ENCODE assay signal across 1 cellular context in the genomic region with DNA sequence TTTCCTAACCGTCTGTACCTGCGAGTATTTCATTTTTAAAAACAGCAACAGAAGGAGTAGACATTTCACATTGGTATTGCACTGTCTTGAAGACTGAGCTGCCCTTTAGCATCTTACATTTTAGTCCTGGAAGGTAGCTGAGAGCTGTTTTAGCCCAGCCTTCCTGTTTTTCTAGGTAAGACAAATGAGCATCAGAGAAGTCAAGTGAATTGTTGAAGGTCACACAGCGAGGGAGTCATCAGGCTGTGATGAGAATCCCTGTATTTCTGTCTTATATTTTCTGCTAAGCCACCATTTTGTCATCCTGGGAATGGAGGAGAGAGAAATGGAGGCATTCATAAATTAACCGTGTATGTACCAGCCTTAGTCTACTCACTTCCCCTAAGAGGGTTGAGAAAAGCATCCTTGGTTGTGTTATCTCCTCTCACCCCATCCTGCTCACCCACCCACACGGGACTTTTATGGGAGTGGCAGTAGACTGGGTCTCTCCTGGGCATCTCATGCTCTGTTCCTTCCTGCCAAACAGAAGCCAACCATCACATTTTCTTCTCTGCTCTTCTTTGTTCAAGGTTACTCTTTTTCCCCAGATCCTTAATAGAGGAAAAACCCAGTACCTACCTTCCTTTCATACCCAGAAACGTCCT.
A peak's percentile ranks its signal among the peaks of the same experiment; 100 is the strongest.
TF ChIP-seq lines count a peak whose summit lies in the region.

No MANE protein-coding gene starts in this region.

TF ChIP-seq in H1, 55 proteins besides CTCF, POLR2A, EP300 and RAD21:
- TF ChIP-seq KDM1A (IDR thresholded peaks at IDR 0.05; ENCODE audit: borderline replicate concordance, low read length) (peak; percentile 52; the same call in 1 of the 2 replicates), SUZ12 (IDR thresholded peaks at IDR 0.05; ENCODE audit: low read length) (no peak), SP1 (IDR thresholded peaks at IDR 0.05; ENCODE audit: low read depth, low read length) (no peak)
